ENCODE assay signal across 8 cellular contexts in the genomic region with DNA sequence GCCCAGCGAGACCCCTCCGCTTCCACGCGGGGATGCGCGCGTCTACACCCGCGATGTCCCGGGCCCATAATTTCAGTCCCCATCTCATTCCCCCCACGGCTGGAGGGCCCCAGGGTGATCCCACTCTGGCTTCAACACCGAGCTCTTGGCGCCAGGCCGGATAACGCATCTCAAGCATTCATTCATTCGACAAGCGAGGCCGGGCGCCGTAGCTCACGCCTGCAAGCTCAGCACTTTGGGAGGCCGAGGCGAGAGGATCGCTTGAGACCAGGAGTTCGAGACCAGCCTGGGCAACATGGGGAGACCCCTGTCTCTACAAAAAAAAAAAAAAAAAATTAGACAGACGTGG. TPM values are rescaled to one million over a fixed set of nuclear protein-coding genes. Genes with fewer than 3 reads are reported as not detected.
A peak's percentile ranks its signal among the peaks of the same experiment; 100 is the strongest.
DNase-seq lines count a peak whose midpoint lies in the region; ATAC-seq and TF ChIP-seq lines count a peak whose summit lies in the region.

No MANE protein-coding gene starts in this region.

- H3K27me3 Mint-ChIP-seq in HFFc6 (ENCODE audit: insufficient read depth), result peaks cover 3% of the 10 kb centered on the region

- no peak for TF ChIP-seq CTCF in AG09309 (IDR thresholded peaks at IDR 0.05; ENCODE audit: control insufficient read depth, insufficient read depth, low read depth, low read length, missing control alignments)
- no peak for TF ChIP-seq CTCF in HFFc6 (IDR thresholded peaks at IDR 0.05)
- no peak for TF ChIP-seq CTCF in cardiac fibroblast (IDR thresholded peaks at IDR 0.05; ENCODE audit: low read depth, low read length)

- no peaks in the 10 kb centered on the region for H3K9me3 ChIP-seq in mucosa of rectum (ENCODE audit: control insufficient read depth in 2 of 2, low read length in 2 of 2)

- no peaks in the 10 kb centered on the region for H3K27me3 ChIP-seq in mucosa of rectum (ENCODE audit: control insufficient read depth in 2 of 2, insufficient read depth in 2 of 2, low read length in 2 of 2)

- peaks cover 10% of the 10 kb centered on the region; the same call in 1 of the 2 replicates for H3K4me1 Mint-ChIP-seq in HFFc6 (ENCODE audit: low read depth)

- peak overlapping the region; percentile 47 to 61 for H3K27ac ChIP-seq in mucosa of rectum (ENCODE audit: low read depth in 2 of 2, low read length in 2 of 2)

- H3K27ac Mint-ChIP-seq in HFFc6, result no peak overlapping the region

- DNase-seq in AG09309 (ENCODE audit: low read depth) (no peak), HFFc6 (no peak), cardiac fibroblast (ENCODE audit: low read depth in 2 of 2) (peak in 1 of 2 donors; percentile 45), NCI-H510A (lab: John Stamatoyannopoulos, UW) (no peak), NCI-H2171 (lab: John Stamatoyannopoulos, UW) (no peak)

- peaks cover 2 to 7% of the 10 kb centered on the region in 2 donors for H3K36me3 ChIP-seq in mucosa of rectum (ENCODE audit: control insufficient read depth in 2 of 2, insufficient read depth in 2 of 2, low read length in 2 of 2)

- peaks cover 5% of the 10 kb centered on the region in 2 donors for H3K4me1 ChIP-seq in mucosa of rectum (ENCODE audit: control insufficient read depth in 2 of 2, insufficient read depth in 2 of 2, low read length in 2 of 2)

- H3K4me3 ChIP-seq in AG09309 (ENCODE audit: control insufficient read depth, low read depth, low read length), result peak overlapping the region; percentile 30
- H3K4me3 ChIP-seq in cardiac fibroblast (replicated peaks in 1 of 2; ENCODE audit: low read depth in 2 of 2, low read length in 2 of 2), result peak overlapping the region; percentile 40 to 50
- peak overlapping the region; percentile 66 to 74 for H3K4me3 ChIP-seq in mucosa of rectum (ENCODE audit: low read length in 2 of 2)

- H3K9me3 Mint-ChIP-seq in HFFc6, result no peaks in the 10 kb centered on the region

- H3K36me3 Mint-ChIP-seq in HFFc6 (ENCODE audit: low read depth), result peaks cover 20% of the 10 kb centered on the region

- H3K4me3 Mint-ChIP-seq in HFFc6, result peak overlapping the region; percentile 26; the same call in 1 of the 2 replicates

- ATAC-seq in HG02678 (IDR thresholded peaks at IDR 0.05; ENCODE audit: unreplicated experiment) (no peak), HG03439 (IDR thresholded peaks at IDR 0.05; ENCODE audit: unreplicated experiment) (no peak)

- peak overlapping the region; percentile 63 to 70 for H3K9ac ChIP-seq in mucosa of rectum (ENCODE audit: low read depth in 1 of 2, low read length in 2 of 2)

RNA-seq across cellular contexts. Expression of a gene that starts 5.9 kb away (rescaled TPM):
- under 1 TPM in 2 of 6 experiments, not detected in 4; 0.09 to 0.15 TPM for total RNA-seq in HFFc6 (2021; fragmentation: NEBNext Ultra II Directional; extraction: Animal tissue kit (Norgen Biotek cat#: 25700))

RNA-seq across cellular contexts. Expression of a gene that starts 9.6 kb away (rescaled TPM):
- total RNA-seq in HFFc6 (2021; fragmentation: NEBNext Ultra II Directional; extraction: Animal tissue kit (Norgen Biotek cat#: 25700)), result 10 to 100 TPM; 36.4 to 42.2 (median 41.0) TPM

RNA-seq across cellular contexts. Expression of a gene that starts 10.5 kb away (rescaled TPM):
- total RNA-seq in HFFc6 (2021; fragmentation: NEBNext Ultra II Directional; extraction: Animal tissue kit (Norgen Biotek cat#: 25700)), result 10 to 100 TPM; 16.9 to 26.2 (median 21.1) TPM

RNA-seq across cellular contexts. Expression of a gene that starts 14.9 kb away (rescaled TPM):
- 1 to 10 TPM; 4.5 to 9.9 (median 5.4) TPM for total RNA-seq in HFFc6 (2021; fragmentation: NEBNext Ultra II Directional; extraction: Animal tissue kit (Norgen Biotek cat#: 25700))

RNA-seq across cellular contexts. Expression of a gene that starts 23.1 kb away (rescaled TPM):
- total RNA-seq in HFFc6 (2021; fragmentation: NEBNext Ultra II Directional; extraction: Animal tissue kit (Norgen Biotek cat#: 25700)), result 100 to 1,000 TPM; 261 to 303 (median 279) TPM
